In the genomic region with DNA sequence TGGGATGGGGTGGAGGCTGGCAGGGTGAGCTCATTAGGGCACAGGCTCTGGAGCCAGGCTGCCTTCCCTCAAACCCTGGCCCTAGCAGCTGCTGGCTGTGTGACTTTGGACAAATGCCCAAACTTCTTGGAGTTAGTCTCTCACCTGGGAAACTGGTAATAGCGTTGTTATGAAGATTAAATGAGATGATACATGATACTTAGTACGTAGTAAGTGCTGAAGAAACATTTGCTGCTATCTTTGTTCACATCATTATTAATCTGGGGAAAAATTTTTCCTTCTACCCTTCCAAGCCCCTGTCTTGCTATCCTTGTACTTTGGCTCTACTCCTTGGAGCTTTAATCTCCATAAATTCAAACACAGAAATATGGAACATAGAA, we compare ENCODE assay signal across 22 cellular contexts. TPM values are rescaled to one million over a fixed set of nuclear protein-coding genes. Genes with fewer than 3 reads are reported as not detected.
DNase-seq lines count a peak whose midpoint lies in the region; ATAC-seq and TF ChIP-seq lines count a peak whose summit lies in the region.
"Had no signal": no experiment of that assay in that cellular context is flagged by ENCODE, and none has a peak within 500 bp of the region (broad histone marks: within the 10 kb centered on the region; RNA-seq: fewer than 3 reads in every experiment).

No MANE protein-coding gene starts in this region.

- no peak for TF ChIP-seq POLR2A in heart left ventricle (IDR thresholded peaks at IDR 0.05)

- H3K4me3 ChIP-seq in Caco-2 (ENCODE audit: low read depth, low read length) (no peak overlapping the region), trophoblast cell (ENCODE audit: low read depth, low read length) (no peak overlapping the region), heart left ventricle (no peak overlapping the region)
- H3K4me3 ChIP-seq: left lung, SJSA1, tibial nerve had no signal

- no peak for ATAC-seq in central memory CD8-positive, alpha-beta T cell (replicated peaks; ENCODE audit: extremely low read depth, poor library complexity, severe bottlenecking)
- ATAC-seq in heart left ventricle: no peak
- ATAC-seq: left lung, sciatic nerve had no signal

- CTCF ChIA-PET in activated naive CD4-positive, alpha-beta T cell treated with anti-CD3 and anti-CD28 coated beads, Interleukin-2, amount 10 ng/mL, durations not matched to agents 7 days and 5 days (lab: Charles Lee): no interaction called here
- CTCF ChIA-PET in Caco-2 (lab: Charles Lee): interaction anchor here (0.7 to 1.0 kb wide), 2 partner anchors 115 to 130 kb away, joined by 4 to 5 read pairs; no protein-coding TSS in a partner anchor

- no CpG with 5 or more reads among the region's 2 CpGs for WGBS in trophoblast cell (ENCODE audit: extremely low coverage, insufficient coverage, insufficient read length)
- 91 to 97% (median 94%) methylated on average over 2 of the region's 2 CpGs for WGBS in heart left ventricle, 4 donors

- no peak overlapping the region for H2AFZ ChIP-seq in trophoblast cell (ENCODE audit: insufficient read depth, low read length, poor library complexity)

- no peak overlapping the region for H3K27ac ChIP-seq in trophoblast cell (ENCODE audit: low read depth, low read length)
- no peak overlapping the region for H3K27ac ChIP-seq in heart left ventricle
- H3K27ac ChIP-seq: left lung, SJSA1, tibial nerve had no signal

- H4K12ac ChIP-seq in trophoblast cell (ENCODE audit: low read depth, low read length): no peak overlapping the region

- no peak overlapping the region for H3K14ac ChIP-seq in trophoblast cell (ENCODE audit: low read length)

- H3K9me3 Mint-ChIP-seq in activated naive CD4-positive, alpha-beta T cell treated with anti-CD3 and anti-CD28 coated beads, Interleukin-2, amount 10 ng/mL, durations not matched to agents 7 days and 5 days: no peaks in the 10 kb centered on the region
- no peaks in the 10 kb centered on the region for H3K9me3 Mint-ChIP-seq in Caco-2 (ENCODE audit: unreplicated experiment)
- no peaks in the 10 kb centered on the region for H3K9me3 Mint-ChIP-seq in central memory CD8-positive, alpha-beta T cell
- H3K9me3 Mint-ChIP-seq: activated CD4-positive, alpha-beta memory T cell treated with anti-CD3 and anti-CD28 coated beads for 36 hours; activated T-helper 1 cell treated with anti-CD3 and anti-CD28 coated beads, Interleukin-12 subunit alpha, Interleukin-12 subunit beta, Interleukin-2, Interleukin-4 antibody, amounts not matched to agents 30 ng/mL and 10 ng/mL and 1 ng/mL, durations not matched to agents 14 hours and 24 hours and 36 hours; IgD-negative memory B cell had no signal

- H4K8ac ChIP-seq in trophoblast cell (ENCODE audit: low read depth, low read length): no peak overlapping the region

- in situ Hi-C loops in GM13977 (cut with MboI; ENCODE audit: low pct_unique_long_range_greater_than_20kb, low sequenced_read_pairs, unreplicated experiment): loop anchor here (10.0 kb wide), 1 partner anchor 135 kb away; a partner anchor contains a TSS

- peaks cover 22% of the 10 kb centered on the region for H3K4me1 Mint-ChIP-seq in activated naive CD4-positive, alpha-beta T cell treated with anti-CD3 and anti-CD28 coated beads, Interleukin-2, amount 10 ng/mL, durations not matched to agents 7 days and 5 days
- H3K4me1 Mint-ChIP-seq in Caco-2 (ENCODE audit: low read depth, unreplicated experiment): peaks cover 15% of the 10 kb centered on the region
- peaks cover 40% of the 10 kb centered on the region for H3K4me1 Mint-ChIP-seq in central memory CD8-positive, alpha-beta T cell

- intact Hi-C loops in Caco-2 (cut with micrococcal nuclease; ENCODE audit: unreplicated experiment) (no loop called here), heart left ventricle (cut with DNase I) (loop anchor here in 1 of 10 donors (5.0 kb wide), 1 partner anchor 33 kb away; no protein-coding TSS in a partner anchor)

- peaks cover 6% of the 10 kb centered on the region for H3K79me1 ChIP-seq in trophoblast cell (ENCODE audit: low read length)

- no peak overlapping the region for H3K18ac ChIP-seq in trophoblast cell (ENCODE audit: low read length)

- peak overlapping the region; percentile 38 for H3K9ac ChIP-seq in trophoblast cell (ENCODE audit: low read length)

- H3K4me3 Mint-ChIP-seq in activated naive CD4-positive, alpha-beta T cell treated with anti-CD3 and anti-CD28 coated beads, Interleukin-2, amount 10 ng/mL, durations not matched to agents 7 days and 5 days: no peak overlapping the region
- H3K4me3 Mint-ChIP-seq in Caco-2 (ENCODE audit: unreplicated experiment): peak overlapping the region; percentile 58
- H3K4me3 Mint-ChIP-seq in central memory CD8-positive, alpha-beta T cell: no peak overlapping the region
- H3K4me3 Mint-ChIP-seq: activated CD4-positive, alpha-beta memory T cell treated with anti-CD3 and anti-CD28 coated beads for 36 hours; activated T-helper 1 cell treated with anti-CD3 and anti-CD28 coated beads, Interleukin-12 subunit alpha, Interleukin-12 subunit beta, Interleukin-2, Interleukin-4 antibody, amounts not matched to agents 30 ng/mL and 10 ng/mL and 1 ng/mL, durations not matched to agents 14 hours and 24 hours and 36 hours; IgD-negative memory B cell had no signal

- H3K27me3 ChIP-seq in Caco-2 (replicated peaks; ENCODE audit: control insufficient read depth, insufficient read depth, low read length): no peaks in the 10 kb centered on the region
- peaks cover 4% of the 10 kb centered on the region for H3K27me3 ChIP-seq in trophoblast cell (ENCODE audit: insufficient read depth, low read length)
- H3K27me3 ChIP-seq in heart left ventricle: no peaks in the 10 kb centered on the region
- H3K27me3 ChIP-seq: left lung, tibial nerve had no signal

- TF ChIP-seq CTCF in Caco-2 (IDR thresholded peaks at IDR 0.05; ENCODE audit: insufficient read depth in 1 of 2, low read depth in 1 of 2, low read length in 1 of 2, severe bottlenecking in 1 of 2, unreplicated experiment in 1 of 2) (no peak), GM13977 (IDR thresholded peaks at IDR 0.05; ENCODE audit: extremely low read depth, insufficient read depth, missing control alignments) (no peak), heart left ventricle (IDR thresholded peaks at IDR 0.05) (no peak)

- no peaks in the 10 kb centered on the region for H3K79me2 ChIP-seq in trophoblast cell (ENCODE audit: control insufficient read depth, insufficient read depth, low read length, poor library complexity)

- no peak overlapping the region for H2BK5ac ChIP-seq in trophoblast cell (ENCODE audit: low read depth, low read length, poor library complexity)

- H3K36me3 ChIP-seq in Caco-2 (ENCODE audit: control insufficient read depth, insufficient read depth, low read length) (no peaks in the 10 kb centered on the region), trophoblast cell (ENCODE audit: control insufficient read depth in 1 of 2, insufficient read depth in 2 of 2, low read length in 2 of 2) (no peaks in the 10 kb centered on the region), heart left ventricle (peaks cover 0 to 67% (median 0%) of the 10 kb centered on the region in 9 donors)
- H3K36me3 ChIP-seq: SJSA1, tibial nerve had no signal

- peaks cover 14% of the 10 kb centered on the region for H3K4me1 ChIP-seq in Caco-2
- peaks cover 15 to 18% of the 10 kb centered on the region in 2 experiments for H3K4me1 ChIP-seq in trophoblast cell (ENCODE audit: control insufficient read depth in 1 of 2, insufficient read depth in 2 of 2, low read length in 2 of 2)
- H3K4me1 ChIP-seq in heart left ventricle: peaks cover 0 to 20% (median 4%) of the 10 kb centered on the region in 12 donors

- peaks cover 71% of the 10 kb centered on the region for H3K36me3 Mint-ChIP-seq in activated naive CD4-positive, alpha-beta T cell treated with anti-CD3 and anti-CD28 coated beads, Interleukin-2, amount 10 ng/mL, durations not matched to agents 7 days and 5 days
- peaks cover 6% of the 10 kb centered on the region for H3K36me3 Mint-ChIP-seq in Caco-2 (ENCODE audit: insufficient read depth, unreplicated experiment)
- peaks cover 75% of the 10 kb centered on the region for H3K36me3 Mint-ChIP-seq in central memory CD8-positive, alpha-beta T cell (ENCODE audit: insufficient read depth)

- H4K91ac ChIP-seq in trophoblast cell (ENCODE audit: low read depth, low read length): no peak overlapping the region

- no peak overlapping the region for H3K4me2 ChIP-seq in trophoblast cell (ENCODE audit: low read length)

- POLR2A ChIA-PET in Caco-2 (lab: Charles Lee): no interaction called here

- no TSS peak for BruUV-seq in Caco-2 (replicated peaks; lab: Mats Ljungman, UMichigan)

- H3K27ac Mint-ChIP-seq in activated naive CD4-positive, alpha-beta T cell treated with anti-CD3 and anti-CD28 coated beads, Interleukin-2, amount 10 ng/mL, durations not matched to agents 7 days and 5 days: peak overlapping the region; percentile 52
- H3K27ac Mint-ChIP-seq in Caco-2 (ENCODE audit: unreplicated experiment): no peak overlapping the region
- peak overlapping the region; percentile 19 for H3K27ac Mint-ChIP-seq in central memory CD8-positive, alpha-beta T cell (ENCODE audit: low read depth)
- H3K27ac Mint-ChIP-seq: progenitor cell of endocrine pancreas had no signal

- H3K4ac ChIP-seq in trophoblast cell (ENCODE audit: low read depth, low read length): no peak overlapping the region

- no peaks in the 10 kb centered on the region for H3K27me3 Mint-ChIP-seq in activated naive CD4-positive, alpha-beta T cell treated with anti-CD3 and anti-CD28 coated beads, Interleukin-2, amount 10 ng/mL, durations not matched to agents 7 days and 5 days
- no peaks in the 10 kb centered on the region for H3K27me3 Mint-ChIP-seq in Caco-2 (ENCODE audit: insufficient read depth, unreplicated experiment)
- no peaks in the 10 kb centered on the region for H3K27me3 Mint-ChIP-seq in central memory CD8-positive, alpha-beta T cell
- H3K27me3 Mint-ChIP-seq: activated CD4-positive, alpha-beta memory T cell treated with anti-CD3 and anti-CD28 coated beads for 36 hours; IgD-negative memory B cell had no signal

- H3K9me3 ChIP-seq in Caco-2 (no peaks in the 10 kb centered on the region), trophoblast cell (ENCODE audit: insufficient read depth, low read depth, low read length) (peaks cover 3% of the 10 kb centered on the region), heart left ventricle (no peaks in the 10 kb centered on the region)
- H3K9me3 ChIP-seq: left lung, tibial nerve had no signal

- H3K23ac ChIP-seq in trophoblast cell (ENCODE audit: low read length): no peak overlapping the region

- no peak for DNase-seq in activated naive CD4-positive, alpha-beta T cell treated with anti-CD3 and anti-CD28 coated beads, Interleukin-2, amount 10 ng/mL, durations not matched to agents 7 days and 5 days
- DNase-seq in activated naive CD4-positive, alpha-beta T cell treated with anti-CD3 and anti-CD28 coated beads, Interleukin-2, amount 50 U/mL, for 16 hours: no peak
- DNase-seq in Caco-2 (no peak), trophoblast cell (no peak), GM13977 (ENCODE audit: low spot score) (no peak), heart left ventricle (no peak)
- DNase-seq in central memory CD8-positive, alpha-beta T cell (ENCODE audit: low spot score in 2 of 2): no peak
- DNase-seq: activated CD4-positive, alpha-beta memory T cell treated with anti-CD3 and anti-CD28 coated beads for 36 hours; activated CD4-positive, CD25-positive, alpha-beta regulatory T cell; DMS79 treated with DMSO at 0.1 percent for 48 hours; GDM1; left lung; mesenchymal stem cell; NCI-H146; NCI-H2107; NCI-H82 had no signal

- no peak overlapping the region for H2BK12ac ChIP-seq in trophoblast cell (ENCODE audit: low read length)

- H2BK120ac ChIP-seq in trophoblast cell (ENCODE audit: insufficient read depth, low read length, poor library complexity): no peak overlapping the region

- H2AK5ac ChIP-seq in trophoblast cell (ENCODE audit: low read length): no peak overlapping the region

RNA-seq across cellular contexts. Expression of a gene that starts 22.3 kb away (rescaled TPM):
- 11.3 and 12.0 TPM in 2 replicates for total RNA-seq in Caco-2 (2022)
- polyA plus RNA-seq in trophoblast cell (2013): 72.3 and 76.8 TPM in 2 replicates
- total RNA-seq in heart left ventricle: 10 to 100 TPM; 10.0 to 22.0 (median 13.4) TPM
- 10 to 100 TPM; 13.8 to 23.8 TPM for polyA plus RNA-seq in heart left ventricle

RNA-seq across cellular contexts. Expression of a gene that starts 22.4 kb away (rescaled TPM):
- total RNA-seq in Caco-2 (2022) (5.6 and 5.7 TPM in 2 replicates), heart left ventricle (10 to 100 TPM in 1 of 9 donors, 1 to 10 TPM in 5, under 1 TPM in 3; 0.38 to 14.4 (median 1.3) TPM)
- 2.9 TPM in 2 replicates for polyA plus RNA-seq in trophoblast cell (2013)
- under 1 TPM; 0.72 to 0.86 TPM for polyA plus RNA-seq in heart left ventricle
